In the genomic region with DNA sequence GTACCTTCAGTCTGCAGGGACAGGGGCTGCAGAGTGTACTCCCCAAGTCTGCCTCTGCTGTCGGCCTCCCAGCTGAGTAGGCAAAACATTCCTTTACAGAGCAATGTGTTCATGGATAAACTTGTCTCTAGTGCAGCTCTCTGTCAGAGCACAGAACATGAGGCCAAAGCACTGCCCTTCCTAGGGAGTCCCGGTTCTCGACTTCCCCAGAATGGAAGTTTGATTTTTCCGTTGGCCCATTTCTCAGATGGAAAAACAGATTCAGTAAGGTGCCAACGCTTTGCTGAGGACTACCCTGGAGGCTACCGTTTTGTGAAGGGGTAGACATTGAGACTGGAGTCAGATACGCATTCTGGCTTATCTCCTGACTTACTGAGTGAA, we compare ENCODE assay signal across 8 cellular contexts. TPM values are rescaled to one million over a fixed set of nuclear protein-coding genes. Genes with fewer than 3 reads are reported as not detected.
A peak's percentile ranks its signal among the peaks of the same experiment; 100 is the strongest.
DNase-seq lines count a peak whose midpoint lies in the region; FAIRE-seq and TF ChIP-seq lines count a peak whose summit lies in the region.

No MANE protein-coding gene starts in this region.

- H3K4me2 ChIP-seq in H9 (ENCODE audit: insufficient read depth, insufficient read length, low read length) = peak overlapping the region; percentile 62
- peak overlapping the region; percentile 90 for H3K4me2 ChIP-seq in OCI-LY3 (ENCODE audit: low read length)
- peak overlapping the region; percentile 85 for H3K4me2 ChIP-seq in neural progenitor cell

- H3K27ac ChIP-seq in H9 (ENCODE audit: insufficient read length, low read depth, low read length) (no peak overlapping the region), OCI-LY3 (ENCODE audit: low read length) (no peak overlapping the region), neural progenitor cell (no peak overlapping the region)

- H3K4me1 Mint-ChIP-seq in H9 = peaks cover 31 to 33% of the 10 kb centered on the region in 2 experiments
- H3K4me1 Mint-ChIP-seq in endothelial cell (ENCODE audit: unreplicated experiment) = peaks cover 19% of the 10 kb centered on the region
- peaks cover 29% of the 10 kb centered on the region for H3K4me1 Mint-ChIP-seq in neural progenitor cell

- no peak overlapping the region for H2BK120ac ChIP-seq in H9 (ENCODE audit: low read depth, low read length, poor library complexity, severe bottlenecking)

- no peak for TF ChIP-seq POLR2A in GM12891 (IDR thresholded peaks at IDR 0.05; ENCODE audit: low read depth, low read length)

- WGBS in H9 (ENCODE audit: extremely low coverage, insufficient read length, low lambda C conversion rate) = no CpG with 5 or more reads among the region's 7 CpGs

- H3K4me3 Mint-ChIP-seq in H9 (peak overlapping the region; percentile 85), endothelial cell (ENCODE audit: unreplicated experiment) (peak overlapping the region; percentile 97), neural progenitor cell (peak overlapping the region; percentile 86)

- H3K4ac ChIP-seq in H9 (ENCODE audit: low read depth, low read length) = no peak overlapping the region

- no peaks in the 10 kb centered on the region for H3K79me1 ChIP-seq in H9 (ENCODE audit: insufficient read depth, low read depth, low read length, poor library complexity, severe bottlenecking)

- no peaks in the 10 kb centered on the region; the same call in 1 of the 2 replicates for H3K4me1 ChIP-seq in H9 (ENCODE audit: insufficient read depth, low read length)
- H3K4me1 ChIP-seq in OCI-LY3 (ENCODE audit: low read length) = peaks cover 22% of the 10 kb centered on the region
- no peaks in the 10 kb centered on the region for H3K4me1 ChIP-seq in neural progenitor cell

- H3K56ac ChIP-seq in H9 (ENCODE audit: insufficient read length, low read depth, low read length) = no peak overlapping the region

- no peak overlapping the region for H2BK5ac ChIP-seq in H9 (ENCODE audit: insufficient read length, low read length)

- no peak for FAIRE-seq in GM12891 (lab: Jason Lieb, UNC)

- H3F3A ChIP-seq in neural progenitor cell (ENCODE audit: low read depth) = no peaks in the 10 kb centered on the region

- no peak overlapping the region for H2AK5ac ChIP-seq in H9 (ENCODE audit: insufficient read length, low read length)

- no peak overlapping the region for H2BK20ac ChIP-seq in H9 (ENCODE audit: low read depth, low read length, poor library complexity, severe bottlenecking)

- H3K27me3 ChIP-seq in H9 (ENCODE audit: insufficient read depth, low read length) = no peaks in the 10 kb centered on the region; the same call in 1 of the 2 replicates
- H3K27me3 ChIP-seq in OCI-LY3 (ENCODE audit: low read depth, low read length) = no peaks in the 10 kb centered on the region
- H3K27me3 ChIP-seq in neural progenitor cell = no peaks in the 10 kb centered on the region

- no peak overlapping the region for H4K5ac ChIP-seq in H9 (ENCODE audit: insufficient read length, low read depth, low read length)

- H3K9ac ChIP-seq in H9 (ENCODE audit: extremely low read depth, insufficient read length, low read length) (no peak overlapping the region), OCI-LY3 (ENCODE audit: low read length) (peak overlapping the region; percentile 78), neural progenitor cell (no peak overlapping the region)

- in situ Hi-C loops in KBM-7 (cut with MboI; ENCODE audit: low pct_unique_long_range_greater_than_20kb, low sequenced_read_pairs) = no loop called here

- H3K27me3 Mint-ChIP-seq in H9 (ENCODE audit: low read depth) = peaks cover 4% of the 10 kb centered on the region
- peaks cover 7% of the 10 kb centered on the region for H3K27me3 Mint-ChIP-seq in endothelial cell (ENCODE audit: unreplicated experiment)
- H3K27me3 Mint-ChIP-seq in neural progenitor cell (ENCODE audit: insufficient read depth, low read depth) = peaks cover 4% of the 10 kb centered on the region

- H3K27ac Mint-ChIP-seq in H9 = peak overlapping the region; percentile 40 to 95 (median 95); a peak in 5 of 7 replicates
- peak overlapping the region; percentile 53 for H3K27ac Mint-ChIP-seq in endothelial cell (ENCODE audit: unreplicated experiment)
- peak overlapping the region; percentile 67 for H3K27ac Mint-ChIP-seq in neural progenitor cell

- TF ChIP-seq CTCF in GM12864 (IDR thresholded peaks at IDR 0.05; ENCODE audit: low read depth, low read length, missing control alignments) = no peak
- no peak for TF ChIP-seq CTCF in H9 (conservative IDR thresholded peaks at IDR 0.05)
- TF ChIP-seq CTCF in OCI-LY3 (IDR thresholded peaks at IDR 0.05; ENCODE audit: low read depth, low read length) = no peak
- no peak for TF ChIP-seq CTCF in endothelial cell (IDR thresholded peaks at IDR 0.05; ENCODE audit: unreplicated experiment)
- TF ChIP-seq CTCF in neural progenitor cell (IDR thresholded peaks at IDR 0.05) = no peak

- H3K14ac ChIP-seq in H9 (ENCODE audit: insufficient read depth, low read length) = 0 out of 2 replicates have a peak overlapping the region, but pooled peaks have one; percentile 3

- H3K23ac ChIP-seq in H9 (ENCODE audit: insufficient read length, low read depth, low read length) = no peak overlapping the region

- H3K36me3 ChIP-seq in OCI-LY3 (replicated peaks; ENCODE audit: low read depth, low read length) (peaks cover 12% of the 10 kb centered on the region), neural progenitor cell (no peaks in the 10 kb centered on the region)

- H3K18ac ChIP-seq in H9 (ENCODE audit: insufficient read length, low read depth, low read length) = no peak overlapping the region

- no peak for DNase-seq in GM12864 (ENCODE audit: low read depth)
- peak; percentile 44 for DNase-seq in H9
- no peak for DNase-seq in endothelial cell (ENCODE audit: low spot score)
- no peak for DNase-seq in neural progenitor cell (ENCODE audit: low spot score)
- no peak for DNase-seq in GM12891 (ENCODE audit: insufficient read length, low spot score)
- no peak for DNase-seq in KBM-7
- no peak for DNase-seq in glomerular visceral epithelial cell (ENCODE audit: extremely low spot score)

- H3K36me3 Mint-ChIP-seq in H9 (ENCODE audit: insufficient read depth in 1 of 3, low read depth in 3 of 3) (peaks cover 11 to 21% (median 20%) of the 10 kb centered on the region in 3 experiments), endothelial cell (ENCODE audit: low read depth, unreplicated experiment) (no peaks in the 10 kb centered on the region), neural progenitor cell (peaks cover 5% of the 10 kb centered on the region)

- H3K79me2 ChIP-seq in H9 (ENCODE audit: insufficient read depth, low read length) = no peaks in the 10 kb centered on the region
- peaks cover 43% of the 10 kb centered on the region for H3K79me2 ChIP-seq in OCI-LY3 (ENCODE audit: low read length)
- peaks cover 30% of the 10 kb centered on the region for H3K79me2 ChIP-seq in neural progenitor cell (ENCODE audit: low read depth)

- no peak overlapping the region for H2BK12ac ChIP-seq in H9 (ENCODE audit: insufficient read length, low read depth, low read length)

- H3K9me3 ChIP-seq in H9 (ENCODE audit: control insufficient read depth, low read depth, low read length) (peaks cover 7% of the 10 kb centered on the region), OCI-LY3 (ENCODE audit: insufficient read depth, low read length) (0 out of 2 replicates have a peak, but pooled peaks cover 6% of the 10 kb centered on the region), neural progenitor cell (ENCODE audit: low read depth) (no peaks in the 10 kb centered on the region)

- no peak overlapping the region for H4K91ac ChIP-seq in H9 (ENCODE audit: insufficient read length, low read depth, low read length)

- no peak overlapping the region for H4K8ac ChIP-seq in H9 (replicated peaks; ENCODE audit: insufficient read length, low read depth, low read length)

- no peaks in the 10 kb centered on the region for H4K20me1 ChIP-seq in H9 (ENCODE audit: control insufficient read depth, insufficient read depth, insufficient read length)
- H4K20me1 ChIP-seq in OCI-LY3 (ENCODE audit: insufficient read depth, low read length) = peaks cover 36% of the 10 kb centered on the region
- peaks cover 3% of the 10 kb centered on the region for H4K20me1 ChIP-seq in neural progenitor cell (ENCODE audit: low read depth)

- H2BK15ac ChIP-seq in H9 (ENCODE audit: low read depth, low read length) = no peak overlapping the region

- H2AFZ ChIP-seq in H9 (ENCODE audit: low read length) = no peak overlapping the region
- peak overlapping the region; percentile 59 for H2AFZ ChIP-seq in OCI-LY3 (ENCODE audit: low read depth, low read length)
- peak overlapping the region; percentile 82 for H2AFZ ChIP-seq in neural progenitor cell (replicated peaks)

- peaks cover 8% of the 10 kb centered on the region for H3K23me2 ChIP-seq in H9 (ENCODE audit: insufficient read length, low read depth, low read length, poor library complexity, severe bottlenecking)

- H3K9me3 Mint-ChIP-seq in H9 (peaks cover 11 to 15% of the 10 kb centered on the region in 2 experiments), endothelial cell (ENCODE audit: unreplicated experiment) (no peaks in the 10 kb centered on the region), neural progenitor cell (peaks cover 7% of the 10 kb centered on the region)

- H3T11ph ChIP-seq in H9 (ENCODE audit: low read length) = no peak overlapping the region

- peak overlapping the region; percentile 76 for H3K4me3 ChIP-seq in GM12864 (ENCODE audit: low read depth, low read length)
- peak overlapping the region; percentile 82 for H3K4me3 ChIP-seq in OCI-LY3 (ENCODE audit: low read length)
- peak overlapping the region; percentile 66 for H3K4me3 ChIP-seq in neural progenitor cell

TF ChIP-seq in GM12891, 5 proteins besides CTCF, POLR2A, EP300 and RAD21:
- TF ChIP-seq PAX5 (IDR thresholded peaks at IDR 0.05; ENCODE audit: insufficient read depth, low read length, severe bottlenecking) (no peak), POU2F2 (IDR thresholded peaks at IDR 0.05; ENCODE audit: low read depth, low read length) (no peak), SPI1 (IDR thresholded peaks at IDR 0.05; ENCODE audit: low read depth, low read length) (no peak), POLR2AphosphoS5 (IDR thresholded peaks at IDR 0.05; ENCODE audit: low read depth, low read length) (no peak), TAF1 (IDR thresholded peaks at IDR 0.05; ENCODE audit: low read depth, low read length) (no peak)

RNA-seq across cellular contexts. Expression of a gene that starts 0.4 kb away (rescaled TPM):
- total RNA-seq in H9 (2021) (12.9 and 15.5 TPM in 2 replicates), endothelial cell (ENCODE audit: unreplicated experiment) (24.7 TPM), neural progenitor cell (ENCODE audit: low replicate concordance) (16.3 and 18.5 TPM in 2 replicates)
- polyA plus RNA-seq in GM12891 (2012; ENCODE audit: low read depth, missing spikeins) = 4.7 TPM
